Comparison of ENCODE assay signal across 17 cellular contexts in the genomic region with DNA sequence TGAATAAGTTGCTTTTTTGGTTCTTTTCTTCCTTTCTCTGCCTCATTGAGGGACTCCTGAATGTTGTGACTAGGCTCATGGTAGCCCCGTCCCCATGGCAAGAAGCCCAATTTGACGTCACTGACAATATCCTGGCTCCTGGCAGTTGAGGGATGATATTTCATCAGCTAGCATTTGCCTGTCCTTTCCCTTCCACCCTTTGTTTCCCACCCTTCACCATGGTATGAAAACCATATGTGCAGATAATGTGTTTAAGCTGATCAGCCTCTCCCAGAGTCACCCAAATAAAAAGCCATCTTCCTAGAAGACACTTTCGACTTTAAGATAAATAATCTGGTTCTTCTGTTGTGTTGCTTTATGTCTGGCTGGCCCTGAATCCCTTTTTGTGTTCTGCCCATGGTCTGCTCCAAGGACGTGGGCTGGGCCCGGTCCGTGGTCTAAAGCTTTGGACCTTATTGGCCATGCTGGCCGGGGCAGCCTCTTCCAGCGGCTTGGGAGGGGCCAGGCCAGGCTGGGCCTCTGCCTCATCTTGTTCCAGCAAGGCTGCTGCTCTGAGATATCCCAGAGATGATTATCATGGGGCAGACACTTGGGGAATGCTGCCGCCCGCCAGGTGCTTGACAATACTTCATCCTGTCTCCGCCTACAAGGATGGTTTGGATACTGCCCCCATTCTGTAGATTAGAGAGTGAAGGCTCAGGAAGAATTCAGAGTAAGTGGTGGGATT. TPM values are rescaled to one million over a fixed set of nuclear protein-coding genes. Genes with fewer than 3 reads are reported as not detected.
A peak's percentile ranks its signal among the peaks of the same experiment; 100 is the strongest.
DNase-seq lines count a peak whose midpoint lies in the region; ATAC-seq and TF ChIP-seq lines count a peak whose summit lies in the region.
"Had no signal": no experiment of that assay in that cellular context is flagged by ENCODE, and none has a peak within 500 bp of the region (broad histone marks: within the 10 kb centered on the region; RNA-seq: fewer than 3 reads in every experiment).

No MANE protein-coding gene starts in this region.

- intact Hi-C loops in sigmoid colon (cut with DNase I): no loop called here

- no peak overlapping the region for H3K9ac ChIP-seq in SK-N-SH

- TF ChIP-seq RAD21 in SK-N-SH (IDR thresholded peaks at IDR 0.05; ENCODE audit: low read length): no peak; the same call in 1 of the 2 replicates

- WGBS in SK-N-SH (ENCODE audit: low lambda C conversion rate): 31% methylated on average over 11 of the region's 11 CpGs
- 10 to 31% methylated on average over 4 to 8 of the region's 11 CpGs for WGBS in gastroesophageal sphincter (ENCODE audit: low coverage in 1 of 2), 2 donors
- WGBS in sigmoid colon, 2 donors: 67 to 70% methylated on average over 11 of the region's 11 CpGs

- H3K36me3 ChIP-seq in HEK293 (ENCODE audit: control insufficient read depth in 2 of 2, insufficient read depth in 1 of 2, low read length in 2 of 2): no peaks in the 10 kb centered on the region
- no peaks in the 10 kb centered on the region for H3K36me3 ChIP-seq in SK-N-SH (replicated peaks in 1 of 2; ENCODE audit: control insufficient read depth in 1 of 2, insufficient read depth in 2 of 2, low read length in 1 of 2)
- H3K36me3 ChIP-seq in gastroesophageal sphincter: no peaks in the 10 kb centered on the region
- H3K36me3 ChIP-seq in sigmoid colon: no peaks in the 10 kb centered on the region
- H3K36me3 ChIP-seq: ascending aorta had no signal

- no peak for TF ChIP-seq CTCF in HEK293 (tag by site-specific recombination; IDR thresholded peaks at IDR 0.05)
- no peak for TF ChIP-seq CTCF in SK-N-SH (IDR thresholded peaks at IDR 0.05)
- no peak for TF ChIP-seq CTCF in gastroesophageal sphincter (IDR thresholded peaks at IDR 0.05)
- TF ChIP-seq CTCF in sigmoid colon (IDR thresholded peaks at IDR 0.05): no peak

- no peaks in the 10 kb centered on the region for H3K9me3 ChIP-seq in HEK293 (ENCODE audit: control insufficient read depth, insufficient read depth, low read depth, low read length)
- no peaks in the 10 kb centered on the region for H3K9me3 ChIP-seq in SK-N-SH
- H3K9me3 ChIP-seq in gastroesophageal sphincter: no peaks in the 10 kb centered on the region
- H3K9me3 ChIP-seq in sigmoid colon: no peaks in the 10 kb centered on the region
- H3K9me3 ChIP-seq: ascending aorta had no signal

- CTCF ChIA-PET in HEK293 (lab: Yijun Ruan, JAX): interaction anchor here (1.0 to 1.3 kb wide), 2 partner anchors 15 to 110 kb away, joined by 3 to 6 read pairs; no protein-coding TSS in a partner anchor
- CTCF ChIA-PET in SK-N-SH (lab: Yijun Ruan, JAX): interaction anchor here (0.7 to 4.2 kb wide), 8 partner anchors 9 to 161 kb away, joined by 3 to 32 read pairs (median 6); no protein-coding TSS in a partner anchor

- DNase-seq in SK-N-SH: peak; percentile 81
- DNase-seq in sigmoid colon: peak; percentile 78
- DNase-seq in stimulated activated CD4-positive, alpha-beta T cell treated with anti-CD3 and anti-CD28 coated beads, Interleukin-1b, Interleukin-23, amount 100 ng/mL, for 48 hours: no peak
- no peak for DNase-seq in NCI-H2227 treated with DMSO at 0.1 percent for 48 hours (lab: John Stamatoyannopoulos, UW)
- DNase-seq: activated CD4-positive, CD25-positive, alpha-beta regulatory T cell treated with anti-CD3 and anti-CD28 coated beads, Interleukin-2, amount 50 U/mL, for 72 hours; activated CD8-positive, alpha-beta memory T cell treated with anti-CD3 and anti-CD28 coated beads, Interleukin-2, amount 10 ng/mL, durations not matched to agents 7 days and 5 days; activated gamma-delta T cell treated with Interleukin-2 at 50 U/mL for 16 hours; C1 segment of cervical spinal cord; cortex of kidney; NCI-H1092 treated with DMSO at 0.1 percent for 48 hours; stimulated activated CD4-positive, alpha-beta T cell treated with anti-CD3 and anti-CD28 coated beads, Interleukin-4, amount 100 ng/mL, for 4 hours; T-cell had no signal

- H3K4me2 ChIP-seq in SK-N-SH: no peak overlapping the region

- H3K27ac ChIP-seq in HEK293 (ENCODE audit: extremely low read depth, low read depth, low read length): no peak overlapping the region
- H3K27ac ChIP-seq in SK-N-SH (ENCODE audit: low read depth in 2 of 2, low read length in 1 of 2): peak overlapping the region in 1 of 2 experiments; percentile 98; a peak in 2 of 4 replicates
- peak overlapping the region in 3 of 4 donors; percentile 77 to 92 (median 91) for H3K27ac ChIP-seq in gastroesophageal sphincter
- H3K27ac ChIP-seq in sigmoid colon: peak overlapping the region; percentile 62 to 90 (median 88)
- H3K27ac ChIP-seq: ascending aorta had no signal

- no peak for ATAC-seq in gastroesophageal sphincter
- no peak for ATAC-seq in GM21529 (IDR thresholded peaks at IDR 0.05; ENCODE audit: unreplicated experiment)
- ATAC-seq: activated CD8-positive, alpha-beta memory T cell treated with anti-CD3 and anti-CD28 coated beads, Interleukin-2, amount 10 ng/mL, durations not matched to agents 7 days and 5 days; T-cell had no signal

- no peaks in the 10 kb centered on the region for H3F3A ChIP-seq in SK-N-SH (replicated peaks; ENCODE audit: insufficient read depth)

- H3K9me2 ChIP-seq in SK-N-SH: no peaks in the 10 kb centered on the region

- POLR2A ChIA-PET in HEK293 (lab: Yijun Ruan, JAX) (no interaction called here), SK-N-SH (lab: Yijun Ruan, JAX) (interaction anchor here (0.7 to 2.0 kb wide), 8 partner anchors 13 to 109 kb away, joined by 3 to 18 read pairs (median 4); no protein-coding TSS in a partner anchor)

- TF ChIP-seq EP300 in SK-N-SH (IDR thresholded peaks at IDR 0.05; ENCODE audit: borderline replicate concordance in 1 of 2, low read depth in 1 of 2, low read length in 1 of 2) (peak in 1 of 2 experiments; percentile 62; a peak in 2 of 4 replicates), gastroesophageal sphincter (IDR thresholded peaks at IDR 0.05) (no peak), sigmoid colon (IDR thresholded peaks at IDR 0.05) (no peak)

- no peak for TF ChIP-seq POLR2A in gastroesophageal sphincter (IDR thresholded peaks at IDR 0.05)
- TF ChIP-seq POLR2A in sigmoid colon (IDR thresholded peaks at IDR 0.05): no peak

- H3K27me3 ChIP-seq in SK-N-SH (ENCODE audit: insufficient read depth): peaks cover 19% of the 10 kb centered on the region; the same call in 1 of the 2 replicates
- H3K27me3 ChIP-seq in gastroesophageal sphincter: no peaks in the 10 kb centered on the region
- no peaks in the 10 kb centered on the region for H3K27me3 ChIP-seq in sigmoid colon
- H3K27me3 ChIP-seq: ascending aorta had no signal

- H3K4me3 ChIP-seq in HEK293 (ENCODE audit: low read depth, low read length) (no peak overlapping the region), SK-N-SH (ENCODE audit: low read depth in 2 of 2, low read length in 1 of 2) (no peak overlapping the region), gastroesophageal sphincter (no peak overlapping the region), sigmoid colon (no peak overlapping the region)
- H3K4me3 ChIP-seq: ascending aorta, lung had no signal

- H4K20me1 ChIP-seq in SK-N-SH (ENCODE audit: insufficient read depth): no peaks in the 10 kb centered on the region

- no peak overlapping the region for H2AFZ ChIP-seq in SK-N-SH (ENCODE audit: low read depth)

- H3K79me2 ChIP-seq in SK-N-SH (ENCODE audit: insufficient read depth): no peaks in the 10 kb centered on the region

- H3K4me1 ChIP-seq in HEK293 (ENCODE audit: control insufficient read depth, insufficient read depth, low read length) (peaks cover 3% of the 10 kb centered on the region; the same call in 1 of the 2 replicates), SK-N-SH (ENCODE audit: control insufficient read depth in 1 of 2, insufficient read depth in 2 of 2, low read depth in 1 of 2, low read length in 1 of 2) (peaks cover 5 to 62% of the 10 kb centered on the region in 2 experiments; a peak in 3 of 4 replicates), gastroesophageal sphincter (peaks cover 6 to 95% (median 28%) of the 10 kb centered on the region in 3 donors), sigmoid colon (peaks cover 4 to 87% (median 71%) of the 10 kb centered on the region in 4 donors)

TF ChIP-seq in HEK293, 187 proteins besides CTCF, POLR2A, EP300 and RAD21 (continues in another document):
- TF ChIP-seq ZNF335 (tag by site-specific recombination; conservative IDR thresholded peaks at IDR 0.05): no peak
- TF ChIP-seq ZNF629 (tag by site-specific recombination; IDR thresholded peaks at IDR 0.05): no peak
- TF ChIP-seq, protein P1, sequence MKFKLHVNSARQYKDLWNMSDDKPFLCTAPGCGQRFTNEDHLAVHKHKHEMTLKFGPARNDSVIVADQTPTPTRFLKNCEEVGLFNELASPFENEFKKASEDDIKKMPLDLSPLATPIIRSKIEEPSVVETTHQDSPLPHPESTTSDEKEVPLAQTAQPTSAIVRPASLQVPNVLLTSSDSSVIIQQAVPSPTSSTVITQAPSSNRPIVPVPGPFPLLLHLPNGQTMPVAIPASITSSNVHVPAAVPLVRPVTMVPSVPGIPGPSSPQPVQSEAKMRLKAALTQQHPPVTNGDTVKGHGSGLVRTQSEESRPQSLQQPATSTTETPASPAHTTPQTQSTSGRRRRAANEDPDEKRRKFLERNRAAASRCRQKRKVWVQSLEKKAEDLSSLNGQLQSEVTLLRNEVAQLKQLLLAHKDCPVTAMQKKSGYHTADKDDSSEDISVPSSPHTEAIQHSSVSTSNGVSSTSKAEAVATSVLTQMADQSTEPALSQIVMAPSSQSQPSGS (tag by site-specific recombination; IDR thresholded peaks at IDR 0.05; ENCODE audit: low read depth): peak; percentile 36; the same call in 1 of the 2 replicates

TF ChIP-seq in SK-N-SH, 30 proteins besides CTCF, POLR2A, EP300 and RAD21 (continues in another document):
- TF ChIP-seq EZH2phosphoT487 (IDR thresholded peaks at IDR 0.05; ENCODE audit: borderline replicate concordance, low read depth) (no peak), TCF12 (IDR thresholded peaks at IDR 0.05) (no peak), IRF3 (IDR thresholded peaks at IDR 0.05; ENCODE audit: low read depth, low read length) (no peak), GATA2 (CRISPR knock-in tag; IDR thresholded peaks at IDR 0.05) (peak; percentile 80), FOXJ3 (CRISPR knock-in tag; IDR thresholded peaks at IDR 0.05) (peak; percentile 75), RXRA (IDR thresholded peaks at IDR 0.05; ENCODE audit: borderline replicate concordance, low read depth) (no peak)

RNA-seq across cellular contexts. Expression of gene TSPAN18, which starts 5.1 kb away (rescaled TPM):
- polyA plus RNA-seq in SK-N-SH (2012; rRNA removed): 0.72 and 1.3 TPM in 2 replicates
- polyA plus RNA-seq in SK-N-SH (2012; cell fraction: cytosol; rRNA removed): 0.91 and 1.8 TPM in 2 replicates
- 0.81 and 1.2 TPM in 2 replicates for polyA plus RNA-seq in SK-N-SH (2012; cell fraction: nucleus; rRNA removed)
- total RNA-seq in gastroesophageal sphincter: 10 to 100 TPM; 31.1 to 74.6 (median 34.7) TPM
- total RNA-seq in sigmoid colon: 10 to 100 TPM; 13.8 to 75.3 (median 23.0) TPM
- polyA plus RNA-seq in sigmoid colon: 1 to 10 TPM in 2 of 3 donors, under 1 TPM in 1; 0.23 to 8.0 (median 7.2) TPM

Comparison
In these comparisons a context has a peak if more than half of its experiments do, and no peak if none do; other contexts are left out.
1. DNase-seq: peak in SK-N-SH (single experiment) and sigmoid colon (single experiment); none in stimulated activated CD4-positive, alpha-beta T cell treated with anti-CD3 and anti-CD28 coated beads, Interleukin-1b, Interleukin-23, amount 100 ng/mL, for 48 hours (single experiment) and NCI-H2227 treated with DMSO at 0.1 percent for 48 hours (single experiment).